Comparison of ENCODE assay signal across 17 cellular contexts in genomic region chr3:23785097-23785645, GRCh38.
"Had no signal": no experiment of that assay in that cellular context is flagged by ENCODE, and none has a peak within 500 bp of the region (broad histone marks: within the 10 kb centered on the region; RNA-seq: fewer than 3 reads in every experiment).

No MANE protein-coding gene starts in this region.

- DNase-seq: activated CD4-positive, alpha-beta T cell treated with anti-CD3 and anti-CD28 coated beads for 4 hours; activated CD4-positive, alpha-beta T cell treated with anti-CD3 and anti-CD28 coated beads, Interleukin-2, amount 50 U/mL, for 48 hours; activated CD8-positive, alpha-beta memory T cell treated with anti-CD3 and anti-CD28 coated beads for 24 hours; activated effector memory CD4-positive, alpha-beta T cell treated with Interleukin-2 at 50 U/mL for 16 hours; activated naive CD4-positive, alpha-beta T cell treated with Interleukin-2 at 50 U/mL for 16 hours; activated naive CD8-positive, alpha-beta T cell treated with anti-CD3 and anti-CD28 coated beads for 36 hours; central memory CD4-positive, alpha-beta T cell; hippocampal formation; left cardiac atrium; mesendoderm; spleen; stimulated activated naive CD4-positive, alpha-beta T cell; tibial artery; upper lobe of right lung had no signal

- FAIRE-seq: keratinocyte had no signal

- ATAC-seq: gastroesophageal sphincter; left cardiac atrium; natural killer cell treated with Interleukin-12 subunit alpha and Interleukin-12 subunit beta and Interleukin-15 and Interleukin-18, amount 100 ng/mL, for 72 hours; upper lobe of right lung had no signal
